ENCODE assay signal across 2 cellular contexts in genomic region chr2:142416996-142417395, GRCh38.
TF ChIP-seq lines count a peak whose summit lies in the region.

No MANE protein-coding gene starts in this region.

TF ChIP-seq in HepG2, 621 proteins besides CTCF, POLR2A, EP300 and RAD21:
- TF ChIP-seq MTERF4 (CRISPR knock-in tag; IDR thresholded peaks at IDR 0.05) (no peak), ZNF431 (CRISPR knock-in tag; IDR thresholded peaks at IDR 0.05; ENCODE audit: borderline replicate concordance, low read depth) (no peak), ZNF772 (CRISPR knock-in tag; IDR thresholded peaks at IDR 0.05) (no peak), ZNF720 (CRISPR knock-in tag; IDR thresholded peaks at IDR 0.05) (no peak), ZSCAN20 (CRISPR knock-in tag; IDR thresholded peaks at IDR 0.05; ENCODE audit: borderline replicate concordance) (no peak), HOXA7 (CRISPR knock-in tag; IDR thresholded peaks at IDR 0.05) (no peak), MAFF (IDR thresholded peaks at IDR 0.05; ENCODE audit: low read depth, low read length) (peak; percentile 57; the same call in 1 of the 2 replicates), MAFK (conservative IDR thresholded peaks at IDR 0.05 in 1 of 2, IDR thresholded peaks at IDR 0.05 in 1 of 2; ENCODE audit: low read length in 2 of 2) (peak; percentile 58 to 67; a peak in 3 of 4 replicates), GPBP1L1 (CRISPR knock-in tag; IDR thresholded peaks at IDR 0.05) (no peak), FOXM1 (CRISPR knock-in tag; IDR thresholded peaks at IDR 0.05) (no peak)

TF ChIP-seq in A549, 52 proteins besides CTCF, POLR2A, EP300 and RAD21:
- TF ChIP-seq MAZ (IDR thresholded peaks at IDR 0.05; ENCODE audit: borderline replicate concordance, low read depth, low read length), result no peak
- TF ChIP-seq MAFK (IDR thresholded peaks at IDR 0.05; ENCODE audit: partially characterized antibody), result peak; percentile 27
TF ChIP-seq in A549: peak in this region for 1.
